Comparison of ENCODE assay signal across 13 cellular contexts in the genomic region with DNA sequence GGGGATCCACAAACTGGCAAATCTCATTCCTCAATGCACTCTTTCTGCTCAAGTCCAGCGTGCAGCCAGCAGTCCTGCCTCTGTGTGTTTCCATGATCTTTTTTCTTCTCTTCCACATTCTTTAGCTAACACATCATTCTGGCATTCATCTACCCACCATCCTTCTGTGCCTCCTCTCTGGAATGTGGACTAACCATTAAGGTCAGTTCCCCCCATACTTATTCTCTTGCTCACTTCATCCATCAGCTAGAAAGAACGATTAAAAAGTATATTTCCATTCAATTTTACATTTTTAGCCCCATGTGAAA. TPM values are rescaled to one million over a fixed set of nuclear protein-coding genes. Genes with fewer than 3 reads are reported as not detected.
DNase-seq lines count a peak whose midpoint lies in the region; ATAC-seq, FAIRE-seq and TF ChIP-seq lines count a peak whose summit lies in the region.
"Had no signal": no experiment of that assay in that cellular context is flagged by ENCODE, and none has a peak within 500 bp of the region (broad histone marks: within the 10 kb centered on the region; RNA-seq: fewer than 3 reads in every experiment).

No MANE protein-coding gene starts in this region.

- H3K9me3 ChIP-seq in GM23248 (ENCODE audit: low read depth) (no peaks in the 10 kb centered on the region), adipocyte (ENCODE audit: control insufficient read depth, low read length) (no peaks in the 10 kb centered on the region)

- no peaks in the 10 kb centered on the region for H3K9me2 ChIP-seq in GM23248 (ENCODE audit: insufficient read depth)

- H3K9ac ChIP-seq in GM23248 (peak overlapping the region; percentile 96), adipocyte (ENCODE audit: low read length) (peak overlapping the region; percentile 44)

- H3K9me3 Mint-ChIP-seq in T-cell, result no peaks in the 10 kb centered on the region
- H3K9me3 Mint-ChIP-seq: activated naive CD8-positive, alpha-beta T cell treated with anti-CD3 and anti-CD28 coated beads for 36 hours had no signal

- in situ Hi-C loops in GM23248 (cut with MboI), result no loop called here

- H2AFZ ChIP-seq in GM23248, result no peak overlapping the region

- peaks cover 37 to 46% of the 10 kb centered on the region in 2 donors for H3K27me3 Mint-ChIP-seq in T-cell

- H3K36me3 Mint-ChIP-seq in T-cell, result no peaks in the 10 kb centered on the region
- H3K36me3 Mint-ChIP-seq: activated naive CD8-positive, alpha-beta T cell treated with anti-CD3 and anti-CD28 coated beads for 36 hours had no signal

- ATAC-seq in T-cell (replicated peaks in 1 of 4), result no peak
- ATAC-seq: activated CD4-positive, CD25-positive, alpha-beta regulatory T cell treated with anti-CD3 and anti-CD28 coated beads, Interleukin-2, amount 50 U/mL, for 24 hours; sciatic nerve had no signal

- peak overlapping the region; percentile 100 for H3K27ac ChIP-seq in GM23248
- H3K27ac ChIP-seq: coronary artery had no signal

- H3K4me1 ChIP-seq in GM23248 (ENCODE audit: insufficient read depth), result peaks cover 77% of the 10 kb centered on the region
- H3K4me1 ChIP-seq in adipocyte (ENCODE audit: control insufficient read depth, insufficient read depth, low read length), result peaks cover 37% of the 10 kb centered on the region

- no peaks in the 10 kb centered on the region for H3K36me3 ChIP-seq in GM23248 (ENCODE audit: low read depth)
- no peaks in the 10 kb centered on the region for H3K36me3 ChIP-seq in adipocyte (ENCODE audit: control insufficient read depth, insufficient read depth, low read length, severe bottlenecking)

- no peak for TF ChIP-seq CTCF in foreskin fibroblast (IDR thresholded peaks at IDR 0.05; ENCODE audit: low read depth, low read length)

- H3K4me3 ChIP-seq in GM23248 (peak overlapping the region; percentile 68), adipocyte (ENCODE audit: low read length) (peak overlapping the region; percentile 41), foreskin fibroblast (ENCODE audit: low read depth in 1 of 2, low read length in 2 of 2) (peak overlapping the region in 1 of 2 donors; percentile 40)
- H3K4me3 ChIP-seq: coronary artery had no signal

- DNase-seq in GM23248, result peak; percentile 92
- peak; percentile 79 for DNase-seq in adipocyte (ENCODE audit: low read depth)
- DNase-seq in foreskin fibroblast, result peak; percentile 80 to 85
- peak; percentile 26 for DNase-seq in urothelium cell line (ENCODE audit: low spot score)
- DNase-seq in NCI-H1105 (lab: John Stamatoyannopoulos, UW), result no peak
- no peak for DNase-seq in T-cell
- no peak for DNase-seq in activated gamma-delta T cell (lab: John Stamatoyannopoulos, UW)
- DNase-seq: activated CD8-positive, alpha-beta memory T cell treated with anti-CD3 and anti-CD28 coated beads, Interleukin-2, amount 50 U/mL, for 4 hours; activated naive CD8-positive, alpha-beta T cell treated with anti-CD3 and anti-CD28 coated beads for 36 hours; stimulated activated naive CD4-positive, alpha-beta T cell treated with Interleukin-2 at 50 U/mL for 16 hours had no signal

- no peaks in the 10 kb centered on the region for H3K27me3 ChIP-seq in GM23248 (replicated peaks; ENCODE audit: insufficient read depth)
- no peaks in the 10 kb centered on the region for H3K27me3 ChIP-seq in adipocyte (replicated peaks; ENCODE audit: control insufficient read depth, insufficient read depth, low read length)

- H3K4me3 Mint-ChIP-seq in T-cell, result no peak overlapping the region
- H3K4me3 Mint-ChIP-seq: activated naive CD8-positive, alpha-beta T cell treated with anti-CD3 and anti-CD28 coated beads for 36 hours had no signal

- peaks cover 43% of the 10 kb centered on the region for H3F3A ChIP-seq in GM23248 (ENCODE audit: insufficient read depth)

- FAIRE-seq in urothelium cell line (lab: Jason Lieb, UNC), result no peak

- no peaks in the 10 kb centered on the region for H4K20me1 ChIP-seq in GM23248 (ENCODE audit: insufficient read depth)

- CTCF ChIA-PET in T-cell (lab: Charles Lee), result no interaction called here

- H3K79me2 ChIP-seq in GM23248 (ENCODE audit: insufficient read depth), result peaks cover 61% of the 10 kb centered on the region

- WGBS in GM23248 (ENCODE audit: low coverage in 1 of 2, low lambda C conversion rate in 2 of 2, missing lambda C conversion rate in 2 of 2), 2 experiments, result 0% methylated on average over 2 of the region's 2 CpGs

- H3K4me1 Mint-ChIP-seq in T-cell, result peaks cover 0 to 2% (median 0%) of the 10 kb centered on the region in 3 donors
- H3K4me1 Mint-ChIP-seq: activated naive CD8-positive, alpha-beta T cell treated with anti-CD3 and anti-CD28 coated beads for 36 hours had no signal

- POLR2A ChIA-PET in T-cell (lab: Charles Lee), result interaction anchor here in 1 of 2 donors (0.6 kb wide), 1 partner anchor 14 kb away, joined by 3 read pairs; no protein-coding TSS in a partner anchor

- H3K27ac Mint-ChIP-seq in T-cell, result no peak overlapping the region
- H3K27ac Mint-ChIP-seq: activated naive CD8-positive, alpha-beta T cell treated with anti-CD3 and anti-CD28 coated beads for 36 hours had no signal

- peak overlapping the region; percentile 88 for H3K4me2 ChIP-seq in GM23248 (ENCODE audit: unreplicated experiment)

RNA-seq across cellular contexts. Expression of gene KIRREL3, which starts 7.8 kb away (rescaled TPM):
- total RNA-seq in GM23248 (2014; rRNA removed; shearing (Covaris generic)), result 31.1 and 35.6 TPM in 2 replicates
- 16.1 and 17.5 TPM in 2 replicates for polyA plus RNA-seq in GM23248 (2016; fragmentation: Nextera tagmentation; extraction: Ambion mirVana)
- not detected for total RNA-seq in T-cell
- total RNA-seq: activated naive CD8-positive, alpha-beta T cell treated with anti-CD3 and anti-CD28 coated beads for 36 hours had no signal

Comparison
In these comparisons a context has a peak if more than half of its experiments do, and no peak if none do; other contexts are left out.
1. DNase-seq: peak in GM23248 (single experiment), adipocyte (single experiment), foreskin fibroblast (2 of 2) and urothelium cell line (single experiment); none in NCI-H1105 (single experiment), T-cell (0 of 34) and activated gamma-delta T cell (single experiment).
2. RNA of gene KIRREL3, which starts 7.8 kb away (total RNA-seq): 31.1 to 35.6 TPM in GM23248; not detected in T-cell; every median in the first group is over 10 times any median in the second.